1 cellular context compared by ENCODE assay signal in genomic region chr6:126376682-126377081, GRCh38.
TF ChIP-seq lines count a peak whose summit lies in the region.

No MANE protein-coding gene starts in this region.

TF ChIP-seq in HEK293T, 16 proteins besides CTCF, POLR2A, EP300 and RAD21 (continued from another document):
- TF ChIP-seq ARNT (IDR thresholded peaks at IDR 0.05) (no peak), FOXA1 (IDR thresholded peaks at IDR 0.05) (no peak), BHLHE40 (IDR thresholded peaks at IDR 0.05; ENCODE audit: borderline replicate concordance) (no peak), LEF1 (IDR thresholded peaks at IDR 0.05; ENCODE audit: borderline replicate concordance) (no peak), ELF4 (IDR thresholded peaks at IDR 0.05) (no peak), HDGF (IDR thresholded peaks at IDR 0.05; ENCODE audit: borderline replicate concordance) (no peak), PKNOX1 (IDR thresholded peaks at IDR 0.05) (no peak), FOXM1 (IDR thresholded peaks at IDR 0.05; ENCODE audit: borderline replicate concordance) (no peak), CTBP1 (IDR thresholded peaks at IDR 0.05; ENCODE audit: borderline replicate concordance) (no peak), FOXK2 (IDR thresholded peaks at IDR 0.05) (no peak), SP1 (IDR thresholded peaks at IDR 0.05) (no peak), L3MBTL2 (conservative IDR thresholded peaks at IDR 0.05) (no peak), NFRKB (IDR thresholded peaks at IDR 0.05) (no peak), SUZ12 (IDR thresholded peaks at IDR 0.05) (no peak)
